ENCODE assay signal across 15 cellular contexts in the genomic region with DNA sequence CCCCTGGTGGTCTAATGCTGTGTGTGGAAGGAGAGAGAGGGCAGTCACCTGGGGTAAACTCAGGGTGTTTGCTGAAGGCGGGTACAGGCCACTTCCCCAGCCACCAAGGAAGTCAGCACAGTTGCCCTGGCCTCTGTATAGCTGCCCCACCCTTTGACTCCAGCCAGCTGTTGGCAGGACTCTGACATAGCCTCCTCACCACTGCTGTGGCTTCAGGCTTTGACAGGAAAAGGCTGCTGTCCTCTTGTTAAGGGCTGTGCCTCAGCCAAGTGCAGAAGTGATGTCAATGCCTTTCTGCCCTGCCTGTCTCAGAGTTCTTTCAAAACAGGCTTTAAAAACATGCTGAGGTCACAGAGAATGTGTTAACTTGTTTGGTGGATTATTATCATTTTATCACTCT.
DNase-seq lines count a peak whose midpoint lies in the region; ATAC-seq and TF ChIP-seq lines count a peak whose summit lies in the region.
"Had no signal": no experiment of that assay in that cellular context is flagged by ENCODE, and none has a peak within 500 bp of the region (broad histone marks: within the 10 kb centered on the region; RNA-seq: fewer than 3 reads in every experiment).

No MANE protein-coding gene starts in this region.

- H3K27me3 ChIP-seq in mesenchymal stem cell (ENCODE audit: control insufficient read depth in 1 of 2, insufficient read depth in 1 of 2, low read length in 2 of 2) = no peaks in the 10 kb centered on the region
- H3K27me3 ChIP-seq in transverse colon = no peaks in the 10 kb centered on the region
- H3K27me3 ChIP-seq: ovary, vagina had no signal

- H4K8ac ChIP-seq in mesenchymal stem cell (ENCODE audit: low read length) = no peak overlapping the region

- H4K91ac ChIP-seq in mesenchymal stem cell (ENCODE audit: low read length) = no peak overlapping the region

- H3K9me3 ChIP-seq in mesenchymal stem cell (ENCODE audit: control insufficient read depth, low read length) (no peaks in the 10 kb centered on the region), transverse colon (no peaks in the 10 kb centered on the region)
- H3K9me3 ChIP-seq: ovary, vagina had no signal

- TF ChIP-seq EP300 in transverse colon (IDR thresholded peaks at IDR 0.05; ENCODE audit: low read depth) = peak; percentile 4

- H2AK5ac ChIP-seq in mesenchymal stem cell (ENCODE audit: low read length, severe bottlenecking) = no peak overlapping the region

- 85% methylated on average over 1 of the region's 1 CpG for WGBS in mesenchymal stem cell
- WGBS in transverse colon (ENCODE audit: low coverage in 1 of 2), 2 donors = 10 to 43% methylated on average over 1 of the region's 1 CpG

- no peak overlapping the region for H2BK12ac ChIP-seq in mesenchymal stem cell (ENCODE audit: low read length in 2 of 2)

- no peak overlapping the region for H2BK15ac ChIP-seq in mesenchymal stem cell (ENCODE audit: low read depth, poor library complexity, severe bottlenecking)

- peak; percentile 23 for DNase-seq in RPMI7951 (ENCODE audit: low read depth)
- DNase-seq in fibroblast of gingiva (ENCODE audit: low read depth) = peak; percentile 43
- peak; percentile 25 for DNase-seq in mesenchymal stem cell
- peak; percentile 84 for DNase-seq in transverse colon
- no peak for DNase-seq in EL
- DNase-seq in NCI-H526 (lab: John Stamatoyannopoulos, UW) = no peak
- DNase-seq: CD4-positive, CD25-positive, alpha-beta regulatory T cell; NCI-H1048; NCI-H446 treated with DMSO at 0.1 percent for 48 hours; PC-9; stimulated activated CD8-positive, alpha-beta memory T cell treated with anti-CD3 and anti-CD28 coated beads, Interleukin-4, amount 100 ng/mL, for 48 hours had no signal

- no peak overlapping the region for H3K23ac ChIP-seq in mesenchymal stem cell (ENCODE audit: low read length in 2 of 2)

- H3K4ac ChIP-seq in mesenchymal stem cell (ENCODE audit: low read depth in 1 of 2, low read length in 2 of 2) = no peak overlapping the region

- H3K4me3 ChIP-seq in mesenchymal stem cell (ENCODE audit: insufficient read depth in 1 of 2, low read depth in 1 of 2, low read length in 2 of 2) = no peak overlapping the region
- H3K4me3 ChIP-seq in transverse colon = no peak overlapping the region
- H3K4me3 ChIP-seq: ovary, PC-9, vagina had no signal

- H3K18ac ChIP-seq in mesenchymal stem cell (ENCODE audit: low read depth in 1 of 2, low read length in 2 of 2) = no peak overlapping the region

- no peaks in the 10 kb centered on the region for H3K36me3 ChIP-seq in mesenchymal stem cell (ENCODE audit: control insufficient read depth in 1 of 2, insufficient read depth in 2 of 2, low read depth in 1 of 2, low read length in 2 of 2)
- no peaks in the 10 kb centered on the region for H3K36me3 ChIP-seq in transverse colon
- H3K36me3 ChIP-seq: ovary, vagina had no signal

- H3K4me2 ChIP-seq in mesenchymal stem cell (ENCODE audit: low read length, poor library complexity, severe bottlenecking) = no peak overlapping the region
- H3K4me2 ChIP-seq: PC-9 had no signal

- H3K4me1 ChIP-seq in mesenchymal stem cell (ENCODE audit: control insufficient read depth, insufficient read depth, low read depth, low read length) = no peaks in the 10 kb centered on the region
- H3K4me1 ChIP-seq in transverse colon = peaks cover 9 to 31% (median 18%) of the 10 kb centered on the region in 4 donors

- no peak overlapping the region for H2BK120ac ChIP-seq in mesenchymal stem cell (ENCODE audit: low read depth, low read length)

- H3K79me1 ChIP-seq in mesenchymal stem cell (replicated peaks; ENCODE audit: low read length, poor library complexity, severe bottlenecking) = no peaks in the 10 kb centered on the region

- TF ChIP-seq POLR2A in transverse colon (IDR thresholded peaks at IDR 0.05) = peak; percentile 44

- H3K14ac ChIP-seq in mesenchymal stem cell (ENCODE audit: low read length in 2 of 2) = no peak overlapping the region

- H2BK5ac ChIP-seq in mesenchymal stem cell (ENCODE audit: low read depth, low read length, poor library complexity, severe bottlenecking) = no peak overlapping the region

- ATAC-seq in GM21723 (IDR thresholded peaks at IDR 0.05; ENCODE audit: unreplicated experiment) = no peak

- H3K9ac ChIP-seq in mesenchymal stem cell (ENCODE audit: low read length) = no peak overlapping the region

- TF ChIP-seq CTCF in transverse colon (IDR thresholded peaks at IDR 0.05) = peak in 1 of 5 experiments; percentile 39

- intact Hi-C loops in transverse colon (cut with DNase I; ENCODE audit: low total_unique reads) = no loop called here

- H3K27ac ChIP-seq in mesenchymal stem cell (ENCODE audit: low read length, poor library complexity, severe bottlenecking) = no peak overlapping the region
- peak overlapping the region; percentile 57 to 77 (median 68) for H3K27ac ChIP-seq in transverse colon
- H3K27ac ChIP-seq: epithelial cell of prostate, ovary, PC-9, vagina had no signal

- no peak overlapping the region for H2AFZ ChIP-seq in mesenchymal stem cell (ENCODE audit: low read depth, low read length)
- H2AFZ ChIP-seq: PC-9 had no signal

- in situ Hi-C loops in transverse colon (cut with MboI; ENCODE audit: low pct_ligation_motif_present in 1 of 4, low pct_unique_long_range_greater_than_20kb in 1 of 4, low sequenced_read_pairs in 3 of 4) = no loop called here

Comparison
In these comparisons a context has a peak if more than half of its experiments do, and no peak if none do; other contexts are left out.
1. DNase-seq: peak in RPMI7951 (single experiment), fibroblast of gingiva (single experiment), mesenchymal stem cell (single experiment) and transverse colon (single experiment); none in EL (single experiment) and NCI-H526 (0 of 2).